In the genomic region with DNA sequence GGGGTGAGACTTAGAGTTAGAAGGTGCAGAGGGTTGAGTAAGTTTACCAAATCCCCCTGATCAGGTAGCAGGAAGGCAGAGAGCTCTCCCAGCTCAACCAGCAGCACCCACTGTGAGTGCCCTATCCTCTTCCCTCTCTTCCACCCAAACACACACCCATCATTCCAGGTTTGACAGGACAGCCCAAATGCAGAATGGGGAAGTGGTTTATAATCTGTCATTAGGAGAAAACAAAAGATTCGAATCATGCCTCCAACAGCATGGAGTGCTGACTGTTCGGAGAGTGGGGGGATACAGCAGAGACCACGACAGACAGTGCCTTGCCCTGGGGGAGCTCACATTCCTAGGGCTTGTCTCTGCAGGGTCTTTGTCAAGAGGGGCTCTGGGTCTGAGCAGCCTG, we compare ENCODE assay signal across 1 cellular context.
TF ChIP-seq lines count a peak whose summit lies in the region.

No MANE protein-coding gene starts in this region.

TF ChIP-seq in GM23338, 12 proteins besides CTCF, POLR2A, EP300 and RAD21 (continued from another document):
- TF ChIP-seq EZH2 (IDR thresholded peaks at IDR 0.05; ENCODE audit: low read depth, unreplicated experiment) = no peak
- TF ChIP-seq POLR2AphosphoS5 (IDR thresholded peaks at IDR 0.05; ENCODE audit: low read depth) = no peak
- TF ChIP-seq CREB1 (CRISPR knock-in tag; IDR thresholded peaks at IDR 0.05; ENCODE audit: low read depth) = no peak
- no peak for TF ChIP-seq STAT1 (IDR thresholded peaks at IDR 0.05; ENCODE audit: unreplicated experiment)
- no peak for TF ChIP-seq ZNF114 (CRISPR knock-in tag; IDR thresholded peaks at IDR 0.05)
- TF ChIP-seq, protein P1, sequence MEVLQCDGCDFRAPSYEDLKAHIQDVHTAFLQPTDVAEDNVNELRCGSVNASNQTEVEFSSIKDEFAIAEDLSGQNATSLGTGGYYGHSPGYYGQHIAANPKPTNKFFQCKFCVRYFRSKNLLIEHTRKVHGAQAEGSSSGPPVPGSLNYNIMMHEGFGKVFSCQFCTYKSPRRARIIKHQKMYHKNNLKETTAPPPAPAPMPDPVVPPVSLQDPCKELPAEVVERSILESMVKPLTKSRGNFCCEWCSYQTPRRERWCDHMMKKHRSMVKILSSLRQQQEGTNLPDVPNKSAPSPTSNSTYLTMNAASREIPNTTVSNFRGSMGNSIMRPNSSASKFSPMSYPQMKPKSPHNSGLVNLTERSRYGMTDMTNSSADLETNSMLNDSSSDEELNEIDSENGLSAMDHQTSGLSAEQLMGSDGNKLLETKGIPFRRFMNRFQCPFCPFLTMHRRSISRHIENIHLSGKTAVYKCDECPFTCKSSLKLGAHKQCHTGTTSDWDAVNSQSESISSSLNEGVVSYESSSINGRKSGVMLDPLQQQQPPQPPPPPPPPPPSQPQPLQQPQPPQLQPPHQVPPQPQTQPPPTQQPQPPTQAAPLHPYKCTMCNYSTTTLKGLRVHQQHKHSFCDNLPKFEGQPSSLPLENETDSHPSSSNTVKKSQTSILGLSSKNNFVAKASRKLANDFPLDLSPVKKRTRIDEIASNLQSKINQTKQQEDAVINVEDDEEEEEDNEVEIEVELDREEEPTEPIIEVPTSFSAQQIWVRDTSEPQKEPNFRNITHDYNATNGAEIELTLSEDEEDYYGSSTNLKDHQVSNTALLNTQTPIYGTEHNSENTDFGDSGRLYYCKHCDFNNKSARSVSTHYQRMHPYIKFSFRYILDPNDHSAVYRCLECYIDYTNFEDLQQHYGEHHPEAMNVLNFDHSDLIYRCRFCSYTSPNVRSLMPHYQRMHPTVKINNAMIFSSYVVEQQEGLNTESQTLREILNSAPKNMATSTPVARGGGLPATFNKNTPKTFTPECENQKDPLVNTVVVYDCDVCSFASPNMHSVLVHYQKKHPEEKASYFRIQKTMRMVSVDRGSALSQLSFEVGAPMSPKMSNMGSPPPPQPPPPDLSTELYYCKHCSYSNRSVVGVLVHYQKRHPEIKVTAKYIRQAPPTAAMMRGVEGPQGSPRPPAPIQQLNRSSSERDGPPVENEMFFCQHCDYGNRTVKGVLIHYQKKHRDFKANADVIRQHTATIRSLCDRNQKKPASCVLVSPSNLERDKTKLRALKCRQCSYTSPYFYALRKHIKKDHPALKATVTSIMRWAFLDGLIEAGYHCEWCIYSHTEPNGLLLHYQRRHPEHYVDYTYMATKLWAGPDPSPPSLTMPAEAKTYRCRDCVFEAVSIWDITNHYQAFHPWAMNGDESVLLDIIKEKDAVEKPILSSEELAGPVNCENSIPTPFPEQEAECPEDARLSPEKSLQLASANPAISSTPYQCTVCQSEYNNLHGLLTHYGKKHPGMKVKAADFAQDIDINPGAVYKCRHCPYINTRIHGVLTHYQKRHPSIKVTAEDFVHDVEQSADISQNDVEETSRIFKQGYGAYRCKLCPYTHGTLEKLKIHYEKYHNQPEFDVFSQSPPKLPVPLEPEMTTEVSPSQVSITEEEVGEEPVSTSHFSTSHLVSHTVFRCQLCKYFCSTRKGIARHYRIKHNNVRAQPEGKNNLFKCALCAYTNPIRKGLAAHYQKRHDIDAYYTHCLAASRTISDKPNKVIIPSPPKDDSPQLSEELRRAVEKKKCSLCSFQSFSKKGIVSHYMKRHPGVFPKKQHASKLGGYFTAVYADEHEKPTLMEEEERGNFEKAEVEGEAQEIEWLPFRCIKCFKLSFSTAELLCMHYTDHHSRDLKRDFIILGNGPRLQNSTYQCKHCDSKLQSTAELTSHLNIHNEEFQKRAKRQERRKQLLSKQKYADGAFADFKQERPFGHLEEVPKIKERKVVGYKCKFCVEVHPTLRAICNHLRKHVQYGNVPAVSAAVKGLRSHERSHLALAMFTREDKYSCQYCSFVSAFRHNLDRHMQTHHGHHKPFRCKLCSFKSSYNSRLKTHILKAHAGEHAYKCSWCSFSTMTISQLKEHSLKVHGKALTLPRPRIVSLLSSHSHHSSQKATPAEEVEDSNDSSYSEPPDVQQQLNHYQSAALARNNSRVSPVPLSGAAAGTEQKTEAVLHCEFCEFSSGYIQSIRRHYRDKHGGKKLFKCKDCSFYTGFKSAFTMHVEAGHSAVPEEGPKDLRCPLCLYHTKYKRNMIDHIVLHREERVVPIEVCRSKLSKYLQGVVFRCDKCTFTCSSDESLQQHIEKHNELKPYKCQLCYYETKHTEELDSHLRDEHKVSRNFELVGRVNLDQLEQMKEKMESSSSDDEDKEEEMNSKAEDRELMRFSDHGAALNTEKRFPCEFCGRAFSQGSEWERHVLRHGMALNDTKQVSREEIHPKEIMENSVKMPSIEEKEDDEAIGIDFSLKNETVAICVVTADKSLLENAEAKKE (CRISPR knock-in tag; IDR thresholded peaks at IDR 0.05) = no peak
- no peak for TF ChIP-seq JUNB (IDR thresholded peaks at IDR 0.05; ENCODE audit: unreplicated experiment)
- no peak for TF ChIP-seq NANOG (IDR thresholded peaks at IDR 0.05; ENCODE audit: borderline replicate concordance)
- TF ChIP-seq, protein P2, sequence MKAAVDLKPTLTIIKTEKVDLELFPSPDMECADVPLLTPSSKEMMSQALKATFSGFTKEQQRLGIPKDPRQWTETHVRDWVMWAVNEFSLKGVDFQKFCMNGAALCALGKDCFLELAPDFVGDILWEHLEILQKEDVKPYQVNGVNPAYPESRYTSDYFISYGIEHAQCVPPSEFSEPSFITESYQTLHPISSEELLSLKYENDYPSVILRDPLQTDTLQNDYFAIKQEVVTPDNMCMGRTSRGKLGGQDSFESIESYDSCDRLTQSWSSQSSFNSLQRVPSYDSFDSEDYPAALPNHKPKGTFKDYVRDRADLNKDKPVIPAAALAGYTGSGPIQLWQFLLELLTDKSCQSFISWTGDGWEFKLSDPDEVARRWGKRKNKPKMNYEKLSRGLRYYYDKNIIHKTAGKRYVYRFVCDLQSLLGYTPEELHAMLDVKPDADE (IDR thresholded peaks at IDR 0.05) = no peak
